In genomic region chr1:151993084-151993733, GRCh38 we compare ENCODE assay signal across 1 cellular context.
TF ChIP-seq lines count a peak whose summit lies in the region.

No MANE protein-coding gene starts in this region.

TF ChIP-seq in IMR-90, 13 proteins besides CTCF, POLR2A, EP300 and RAD21:
- TF ChIP-seq CHD1 (IDR thresholded peaks at IDR 0.05; ENCODE audit: low read depth, low read length), result 0 out of 2 replicates have a peak, but pooled peaks have one; percentile 33
- TF ChIP-seq, protein P1, sequence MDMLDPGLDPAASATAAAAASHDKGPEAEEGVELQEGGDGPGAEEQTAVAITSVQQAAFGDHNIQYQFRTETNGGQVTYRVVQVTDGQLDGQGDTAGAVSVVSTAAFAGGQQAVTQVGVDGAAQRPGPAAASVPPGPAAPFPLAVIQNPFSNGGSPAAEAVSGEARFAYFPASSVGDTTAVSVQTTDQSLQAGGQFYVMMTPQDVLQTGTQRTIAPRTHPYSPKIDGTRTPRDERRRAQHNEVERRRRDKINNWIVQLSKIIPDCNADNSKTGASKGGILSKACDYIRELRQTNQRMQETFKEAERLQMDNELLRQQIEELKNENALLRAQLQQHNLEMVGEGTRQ (IDR thresholded peaks at IDR 0.05; ENCODE audit: low read depth, low read length), result no peak
